14 cellular contexts compared by ENCODE assay signal in genomic region chr5:176180339-176180738, GRCh38. TPM values are rescaled to one million over a fixed set of nuclear protein-coding genes. Genes with fewer than 3 reads are reported as not detected.
DNase-seq lines count a peak whose midpoint lies in the region; ATAC-seq and TF ChIP-seq lines count a peak whose summit lies in the region.
"Had no signal": no experiment of that assay in that cellular context is flagged by ENCODE, and none has a peak within 500 bp of the region (broad histone marks: within the 10 kb centered on the region; RNA-seq: fewer than 3 reads in every experiment).

No MANE protein-coding gene starts in this region.

- TF ChIP-seq CTCF in osteoblast (IDR thresholded peaks at IDR 0.05; ENCODE audit: extremely low read depth, low read depth, low read length): no peak

- H2AFZ ChIP-seq in osteoblast (ENCODE audit: low read length): no peak overlapping the region

- no peak for ATAC-seq in GM18519 (IDR thresholded peaks at IDR 0.05; ENCODE audit: low FRiP score, unreplicated experiment)

- DNase-seq in Caki2 (ENCODE audit: low read depth) (peak; percentile 18), LHCN-M2 (ENCODE audit: low read depth) (peak; percentile 8), fibroblast of peridontal ligament (ENCODE audit: extremely low read depth) (peak; percentile 55), osteoblast (ENCODE audit: insufficient read length, low spot score, missing footprints) (peak; percentile 86)
- no peak for DNase-seq in activated T-cell treated with anti-CD3 and anti-CD28 coated beads, Interleukin-2, amount 50 U/mL, for 48 hours
- DNase-seq in NK-92 treated with Interleukin-12 subunit alpha and Interleukin-12 subunit beta, amount 100 ng/mL, for 24 hours (lab: John Stamatoyannopoulos, UW): no peak
- DNase-seq: activated CD4-positive, alpha-beta T cell treated with anti-CD3 and anti-CD28 coated beads for 48 hours; GDM1; NCI-H146; posterior cingulate gyrus; stimulated activated CD4-positive, alpha-beta T cell treated with anti-CD3 and anti-CD28 coated beads, Interleukin-2, amount 100 ng/mL, for 48 hours; SW 1271 had no signal

- H3K9me3 ChIP-seq in osteoblast (ENCODE audit: low read depth, low read length): no peaks in the 10 kb centered on the region
- H3K9me3 ChIP-seq: ascending aorta had no signal

- no peaks in the 10 kb centered on the region for H3K4me1 ChIP-seq in osteoblast (ENCODE audit: insufficient read depth, low read length)
- H3K4me1 ChIP-seq: ascending aorta had no signal

- H4K20me1 ChIP-seq in osteoblast (ENCODE audit: insufficient read depth, low read length): no peaks in the 10 kb centered on the region

- H3K36me3 ChIP-seq in osteoblast (ENCODE audit: insufficient read depth, low read length): no peaks in the 10 kb centered on the region
- H3K36me3 ChIP-seq: ascending aorta had no signal

- H3K79me2 ChIP-seq in osteoblast (ENCODE audit: insufficient read depth, low read length): no peaks in the 10 kb centered on the region

- H3K27me3 ChIP-seq in osteoblast (ENCODE audit: insufficient read depth, low read length): peaks cover 15% of the 10 kb centered on the region
- H3K27me3 ChIP-seq: ascending aorta had no signal

- no peak overlapping the region for H3K4me2 ChIP-seq in osteoblast (ENCODE audit: insufficient read depth, low read length)

- H3K27ac ChIP-seq in osteoblast (ENCODE audit: low read depth, low read length): no peak overlapping the region
- H3K27ac ChIP-seq: ascending aorta had no signal

- no peak overlapping the region for H3K4me3 ChIP-seq in osteoblast (ENCODE audit: insufficient read depth, low read length)
- H3K4me3 ChIP-seq: ascending aorta had no signal

- in situ Hi-C loops in Caki2 (cut with HindIII; ENCODE audit: low pct_unique_long_range_greater_than_20kb, low sequenced_read_pairs): no loop called here

RNA-seq across cellular contexts. Expression of gene SIMC1, which starts 57.9 kb away (rescaled TPM):
- 6.7 and 19.8 TPM in 2 replicates for total RNA-seq in Caki2 (2014; rRNA removed; shearing (Covaris generic); ENCODE audit: low replicate concordance)
- total RNA-seq in LHCN-M2 (2014; rRNA removed): 15.2 and 15.9 TPM in 2 replicates
- 8.4 TPM for polyA plus RNA-seq in LHCN-M2 (2012)
- 5.1 and 8.8 TPM in 2 replicates for total RNA-seq in osteoblast

Comparison
In these comparisons a context has a peak if more than half of its experiments do, and no peak if none do; other contexts are left out.
1. DNase-seq: peak in Caki2 (single experiment), LHCN-M2 (single experiment), fibroblast of peridontal ligament (single experiment) and osteoblast (single experiment); none in activated T-cell treated with anti-CD3 and anti-CD28 coated beads, Interleukin-2, amount 50 U/mL, for 48 hours (0 of 2) and NK-92 treated with Interleukin-12 subunit alpha and Interleukin-12 subunit beta, amount 100 ng/mL, for 24 hours (single experiment).